In the genomic region with DNA sequence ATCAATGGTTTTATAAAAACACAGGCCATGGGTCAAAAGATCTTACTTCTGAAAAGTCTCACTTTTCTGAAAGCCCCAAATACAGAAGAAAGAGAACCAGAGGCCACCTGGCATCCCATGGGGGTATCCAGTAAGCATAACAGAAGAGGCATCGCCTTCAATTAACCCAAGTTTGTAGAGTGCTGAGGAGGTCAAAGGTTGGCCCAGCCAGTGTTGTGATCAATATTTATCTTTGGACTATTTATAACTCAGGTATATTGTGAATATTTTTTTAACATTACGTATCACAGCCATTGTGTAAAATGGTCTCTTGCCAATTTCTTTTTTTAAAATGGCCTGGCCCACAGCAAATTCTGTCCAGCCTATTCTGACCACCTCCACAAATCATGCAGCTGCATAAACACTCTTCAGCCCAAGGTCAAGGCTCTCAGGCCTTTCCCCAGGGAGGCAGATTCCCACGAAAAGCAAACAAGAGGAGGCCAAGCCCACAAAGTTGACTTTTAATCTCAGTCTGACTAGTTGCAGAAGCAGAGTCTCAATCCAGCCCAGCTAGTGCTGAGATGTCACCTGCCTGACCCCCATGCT, we compare ENCODE assay signal across 11 cellular contexts. TPM values are rescaled to one million over a fixed set of nuclear protein-coding genes. Genes with fewer than 3 reads are reported as not detected.
A peak's percentile ranks its signal among the peaks of the same experiment; 100 is the strongest.
DNase-seq lines count a peak whose midpoint lies in the region; ATAC-seq and TF ChIP-seq lines count a peak whose summit lies in the region.
"Had no signal": no experiment of that assay in that cellular context is flagged by ENCODE, and none has a peak within 500 bp of the region (broad histone marks: within the 10 kb centered on the region; RNA-seq: fewer than 3 reads in every experiment).

No MANE protein-coding gene starts in this region.

- DNase-seq in Karpas-422 (no peak), body of pancreas (peak; percentile 70 to 89 (median 84)), hepatocyte (ENCODE audit: low spot score) (no peak), smooth muscle cell of the brain vasculature (ENCODE audit: low read depth, low spot score) (peak; percentile 94), trophoblast cell (no peak), PC-3 (no peak), DMS153 (lab: John Stamatoyannopoulos, UW) (no peak)
- DNase-seq: activated effector memory CD4-positive, alpha-beta T cell treated with Interleukin-2 at 50 U/mL for 16 hours; DMS79 treated with DMSO at 0.1 percent for 48 hours; NCI-H187 treated with DMSO at 0.1 percent for 48 hours had no signal

- H2AFZ ChIP-seq in Karpas-422 (ENCODE audit: low read length) (no peak overlapping the region), hepatocyte (no peak overlapping the region), trophoblast cell (ENCODE audit: insufficient read depth, low read length, poor library complexity) (no peak overlapping the region), PC-3 (ENCODE audit: low read length) (no peak overlapping the region)

- H3K4me3 ChIP-seq in Karpas-422 (ENCODE audit: low read length) (no peak overlapping the region), body of pancreas (no peak overlapping the region), hepatocyte (no peak overlapping the region), trophoblast cell (ENCODE audit: low read depth, low read length) (no peak overlapping the region), PC-3 (ENCODE audit: low read length) (no peak overlapping the region)

- BruUV-seq in PC-3 (replicated peaks; lab: Mats Ljungman, UMichigan): no TSS peak

- no peak overlapping the region for H2AK5ac ChIP-seq in trophoblast cell (ENCODE audit: low read length)

- no peaks in the 10 kb centered on the region for H3K27me3 ChIP-seq in Karpas-422 (ENCODE audit: low read length)
- H3K27me3 ChIP-seq in body of pancreas: no peaks in the 10 kb centered on the region
- H3K27me3 ChIP-seq in hepatocyte: no peaks in the 10 kb centered on the region
- H3K27me3 ChIP-seq in trophoblast cell (ENCODE audit: insufficient read depth, low read length): no peaks in the 10 kb centered on the region
- H3K27me3 ChIP-seq in PC-3 (ENCODE audit: low read length): no peaks in the 10 kb centered on the region

- H3K79me1 ChIP-seq in trophoblast cell (ENCODE audit: low read length): no peaks in the 10 kb centered on the region

- H3K4me2 ChIP-seq in Karpas-422 (ENCODE audit: low read depth, low read length, poor library complexity, severe bottlenecking) (peak overlapping the region; percentile 20), hepatocyte (peak overlapping the region; percentile 35), trophoblast cell (ENCODE audit: low read length) (no peak overlapping the region), PC-3 (ENCODE audit: low read length) (no peak overlapping the region)

- H4K20me1 ChIP-seq in Karpas-422 (ENCODE audit: insufficient read depth, low read depth, low read length): no peaks in the 10 kb centered on the region
- H4K20me1 ChIP-seq in hepatocyte (ENCODE audit: insufficient read depth, poor library complexity, severe bottlenecking): no peaks in the 10 kb centered on the region
- no peaks in the 10 kb centered on the region for H4K20me1 ChIP-seq in PC-3 (ENCODE audit: low read length)

- peak overlapping the region; percentile 58 for H3K27ac ChIP-seq in Karpas-422 (ENCODE audit: low read length)
- peak overlapping the region; percentile 83 to 92 (median 86) for H3K27ac ChIP-seq in body of pancreas
- peak overlapping the region; percentile 88 for H3K27ac ChIP-seq in hepatocyte
- no peak overlapping the region for H3K27ac ChIP-seq in trophoblast cell (ENCODE audit: low read depth, low read length)
- no peak overlapping the region for H3K27ac ChIP-seq in PC-3 (ENCODE audit: low read length)

- no peak overlapping the region for H3K14ac ChIP-seq in trophoblast cell (ENCODE audit: low read length)

- no peak overlapping the region for H2BK5ac ChIP-seq in trophoblast cell (ENCODE audit: low read depth, low read length, poor library complexity)

- H3K4me1 ChIP-seq in Karpas-422 (ENCODE audit: low read length) (peaks cover 20% of the 10 kb centered on the region), body of pancreas (peaks cover 87% of the 10 kb centered on the region), hepatocyte (ENCODE audit: insufficient read depth) (peaks cover 47% of the 10 kb centered on the region), trophoblast cell (ENCODE audit: control insufficient read depth in 1 of 2, insufficient read depth in 2 of 2, low read length in 2 of 2) (peaks cover 6 to 7% of the 10 kb centered on the region in 2 experiments), PC-3 (ENCODE audit: insufficient read depth, low read length) (peaks cover 14% of the 10 kb centered on the region)

- peak overlapping the region; percentile 36 for H3K9ac ChIP-seq in Karpas-422 (ENCODE audit: low read length)
- H3K9ac ChIP-seq in trophoblast cell (ENCODE audit: low read length): no peak overlapping the region
- no peak overlapping the region for H3K9ac ChIP-seq in PC-3 (ENCODE audit: low read length)

- no peak overlapping the region for H3K23ac ChIP-seq in trophoblast cell (ENCODE audit: low read length)

- H3K9me3 ChIP-seq in Karpas-422 (ENCODE audit: low read length) (no peaks in the 10 kb centered on the region), body of pancreas (no peaks in the 10 kb centered on the region), hepatocyte (ENCODE audit: low read depth) (no peaks in the 10 kb centered on the region), trophoblast cell (ENCODE audit: insufficient read depth, low read depth, low read length) (no peaks in the 10 kb centered on the region), PC-3 (ENCODE audit: low read length) (no peaks in the 10 kb centered on the region)

- no peak overlapping the region for H3K4ac ChIP-seq in trophoblast cell (ENCODE audit: low read depth, low read length)

- H4K91ac ChIP-seq in trophoblast cell (ENCODE audit: low read depth, low read length): no peak overlapping the region

- no peak for TF ChIP-seq POLR2A in body of pancreas (IDR thresholded peaks at IDR 0.05)

- intact Hi-C loops in body of pancreas (cut with DNase I): loop anchor here (10.0 kb wide), 1 partner anchor 55 kb away; the partner anchor contains the start of gene EHD4
- intact Hi-C loops in PC-3 (cut with micrococcal nuclease): no loop called here

- H2BK120ac ChIP-seq in trophoblast cell (ENCODE audit: insufficient read depth, low read length, poor library complexity): no peak overlapping the region

- H3K36me3 ChIP-seq in Karpas-422 (ENCODE audit: insufficient read depth, low read length): 0 out of 2 replicates have a peak, but pooled peaks cover 4% of the 10 kb centered on the region
- H3K36me3 ChIP-seq in body of pancreas (replicated peaks in 1 of 2; ENCODE audit: insufficient read depth in 1 of 2, low read depth in 2 of 2): no peaks in the 10 kb centered on the region
- H3K36me3 ChIP-seq in hepatocyte (replicated peaks; ENCODE audit: insufficient read depth, low read depth): no peaks in the 10 kb centered on the region
- H3K36me3 ChIP-seq in trophoblast cell (ENCODE audit: control insufficient read depth in 1 of 2, insufficient read depth in 2 of 2, low read length in 2 of 2): peaks cover 10 to 16% of the 10 kb centered on the region in 2 experiments
- peaks cover 44% of the 10 kb centered on the region for H3K36me3 ChIP-seq in PC-3 (ENCODE audit: low read depth, low read length)

- no peak overlapping the region for H4K8ac ChIP-seq in trophoblast cell (ENCODE audit: low read depth, low read length)

- H3K18ac ChIP-seq in trophoblast cell (ENCODE audit: low read length): no peak overlapping the region

- CTCF ChIA-PET in PC-3 (lab: Charles Lee): no interaction called here

- H3K79me2 ChIP-seq in Karpas-422 (ENCODE audit: low read length) (no peaks in the 10 kb centered on the region; the same call in 1 of the 2 replicates), hepatocyte (peaks cover 26% of the 10 kb centered on the region), trophoblast cell (ENCODE audit: control insufficient read depth, insufficient read depth, low read length, poor library complexity) (no peaks in the 10 kb centered on the region), PC-3 (ENCODE audit: low read length) (peaks cover 21% of the 10 kb centered on the region)

- ATAC-seq in body of pancreas (peak; percentile 71), PC-3 (no peak), HG03442 (IDR thresholded peaks at IDR 0.05; ENCODE audit: unreplicated experiment) (no peak)

- H3K9me2 ChIP-seq in Karpas-422 (replicated peaks; ENCODE audit: insufficient read depth, low read length) (no peaks in the 10 kb centered on the region), hepatocyte (replicated peaks; ENCODE audit: insufficient read depth) (no peaks in the 10 kb centered on the region), PC-3 (replicated peaks; ENCODE audit: low read length) (no peaks in the 10 kb centered on the region)

- no peak overlapping the region for H2BK12ac ChIP-seq in trophoblast cell (ENCODE audit: low read length)

- H3F3A ChIP-seq in PC-3 (ENCODE audit: low read length, unreplicated experiment): no peaks in the 10 kb centered on the region

- 20 to 22% methylated on average over 3 of the region's 3 CpGs for WGBS in body of pancreas, 2 donors
- 67% methylated on average over 3 of the region's 3 CpGs for WGBS in hepatocyte (ENCODE audit: low lambda C conversion rate, missing lambda C conversion rate)
- WGBS in trophoblast cell (ENCODE audit: extremely low coverage, insufficient coverage, insufficient read length): no CpG with 5 or more reads among the region's 3 CpGs

- peak in 1 of 7 experiments; percentile 9 for TF ChIP-seq CTCF in body of pancreas (IDR thresholded peaks at IDR 0.05)
- TF ChIP-seq CTCF in hepatocyte (IDR thresholded peaks at IDR 0.05; ENCODE audit: poor library complexity): no peak
- TF ChIP-seq CTCF in PC-3 (conservative IDR thresholded peaks at IDR 0.05; ENCODE audit: low read depth, low read length): no peak

- H4K12ac ChIP-seq in trophoblast cell (ENCODE audit: low read depth, low read length): no peak overlapping the region

- POLR2A ChIA-PET in PC-3 (lab: Charles Lee; ENCODE audit: unreplicated experiment): no interaction called here

RNA-seq across cellular contexts. Expression of gene SPTBN5, which starts 26.2 kb away (rescaled TPM):
- 0.11 and 0.22 TPM in 2 replicates for total RNA-seq in Karpas-422 (2014; rRNA removed; shearing (Covaris generic); ENCODE audit: low replicate concordance)
- total RNA-seq in body of pancreas: 1 to 10 TPM in 1 of 2 donors, under 1 TPM in 1; 0.52 to 3.0 TPM
- total RNA-seq in hepatocyte: 1.7 and 2.0 TPM in 2 replicates
- 1.9 and 2.6 TPM in 2 replicates for polyA plus RNA-seq in hepatocyte
- 0.53 and 0.55 TPM in 2 replicates for polyA plus RNA-seq in trophoblast cell (2013)
- total RNA-seq in PC-3 (2014; rRNA removed): 0.84 and 0.98 TPM in 2 replicates

RNA-seq across cellular contexts. Expression of gene EHD4, which starts 52.3 kb away (rescaled TPM):
- 19.9 and 20.4 TPM in 2 replicates for total RNA-seq in Karpas-422 (2014; rRNA removed; shearing (Covaris generic); ENCODE audit: low replicate concordance)
- 10 to 100 TPM; 13.8 to 16.9 TPM for total RNA-seq in body of pancreas
- total RNA-seq in hepatocyte: 26.4 and 27.3 TPM in 2 replicates
- polyA plus RNA-seq in hepatocyte: 30.9 and 34.7 TPM in 2 replicates
- polyA plus RNA-seq in trophoblast cell (2013): 18.8 and 19.6 TPM in 2 replicates
- total RNA-seq in PC-3 (2014; rRNA removed): 57.8 and 66.9 TPM in 2 replicates

Comparison
In these comparisons a context has a peak if more than half of its experiments do, and no peak if none do; other contexts are left out.
1. DNase-seq: peak in body of pancreas (4 of 4) and smooth muscle cell of the brain vasculature (single experiment); none in Karpas-422 (single experiment), hepatocyte (single experiment), trophoblast cell (0 of 2), PC-3 (single experiment) and DMS153 (single experiment).
2. H3K27ac ChIP-seq: peak in Karpas-422 (single experiment), body of pancreas (4 of 4) and hepatocyte (single experiment); none in trophoblast cell (single experiment) and PC-3 (single experiment).
3. H3K4me2 ChIP-seq: peak in Karpas-422 (single experiment) and hepatocyte (single experiment); none in trophoblast cell (single experiment) and PC-3 (single experiment).